2 cellular contexts compared by ENCODE assay signal in genomic region chr17:82035488-82035887, GRCh38.
TF ChIP-seq lines count a peak whose summit lies in the region.

No MANE protein-coding gene starts in this region.

TF ChIP-seq in IMR-90, 13 proteins besides CTCF, POLR2A, EP300 and RAD21:
- TF ChIP-seq NFE2L2 (IDR thresholded peaks at IDR 0.05; ENCODE audit: low read depth, low read length) (no peak), MAFK (IDR thresholded peaks at IDR 0.05; ENCODE audit: low read depth, low read length) (no peak), MXI1 (IDR thresholded peaks at IDR 0.05; ENCODE audit: borderline replicate concordance, low read depth, low read length) (no peak), FOS (IDR thresholded peaks at IDR 0.05; ENCODE audit: low read depth, low read length) (no peak), MAZ (IDR thresholded peaks at IDR 0.05; ENCODE audit: borderline replicate concordance, low read depth, low read length) (no peak), CEBPB (IDR thresholded peaks at IDR 0.05; ENCODE audit: low read depth, low read length) (no peak), CHD1 (IDR thresholded peaks at IDR 0.05; ENCODE audit: low read depth, low read length) (no peak), USF2 (IDR thresholded peaks at IDR 0.05; ENCODE audit: low read depth, low read length) (no peak), BHLHE40 (IDR thresholded peaks at IDR 0.05; ENCODE audit: low read depth, low read length) (no peak), RCOR1 (IDR thresholded peaks at IDR 0.05; ENCODE audit: insufficient replicate concordance, low read length) (no peak), RFX5 (IDR thresholded peaks at IDR 0.05; ENCODE audit: low read depth, low read length) (no peak), SMC3 (IDR thresholded peaks at IDR 0.05; ENCODE audit: low read depth, low read length) (no peak), ELK1 (IDR thresholded peaks at IDR 0.05; ENCODE audit: borderline replicate concordance, low read depth, low read length) (no peak)

TF ChIP-seq in K562, 482 proteins besides CTCF, POLR2A, EP300 and RAD21:
- TF ChIP-seq ARID2 (IDR thresholded peaks at IDR 0.05) (no peak), VEZF1 (CRISPR knock-in tag; IDR thresholded peaks at IDR 0.05) (no peak), ZNF175 (CRISPR knock-in tag; IDR thresholded peaks at IDR 0.05; ENCODE audit: low read depth) (no peak), ZNF644 (tag; IDR thresholded peaks at IDR 0.05; ENCODE audit: low read depth) (no peak), CHD1 (IDR thresholded peaks at IDR 0.05; ENCODE audit: low read length) (no peak), FOXP4 (CRISPR knock-in tag; IDR thresholded peaks at IDR 0.05; ENCODE audit: borderline replicate concordance) (no peak), PRDM10 (IDR thresholded peaks at IDR 0.05; ENCODE audit: partially characterized antibody) (peak; percentile 92)
TF ChIP-seq in K562: peak in this region for 1.
